ENCODE assay signal across 22 cellular contexts in the genomic region with DNA sequence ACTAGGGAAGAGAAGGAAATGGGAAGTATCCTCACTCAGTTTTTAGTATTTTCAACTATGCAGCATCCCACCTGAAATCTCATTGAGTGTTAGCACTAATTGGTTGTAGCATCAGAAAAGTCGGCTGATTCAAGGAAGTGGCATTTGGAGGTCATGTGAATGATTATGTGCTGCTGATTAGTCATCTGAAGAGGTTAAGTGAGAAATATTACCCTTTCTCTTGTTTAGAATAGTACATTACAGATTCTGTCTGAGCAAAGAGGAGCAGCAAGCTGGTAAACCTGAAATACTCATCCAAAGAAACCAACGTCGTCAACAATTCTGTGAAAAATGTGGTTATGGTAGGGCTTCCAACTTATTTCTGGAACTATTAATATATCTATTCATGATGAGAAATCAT.
A peak's percentile ranks its signal among the peaks of the same experiment; 100 is the strongest.
DNase-seq lines count a peak whose midpoint lies in the region; ATAC-seq, FAIRE-seq and TF ChIP-seq lines count a peak whose summit lies in the region.
"Had no signal": no experiment of that assay in that cellular context is flagged by ENCODE, and none has a peak within 500 bp of the region (broad histone marks: within the 10 kb centered on the region; RNA-seq: fewer than 3 reads in every experiment).

No MANE protein-coding gene starts in this region.

- peak overlapping the region; percentile 57; the same call in 1 of the 3 replicates for H3K4me2 ChIP-seq in A549

- TF ChIP-seq CTCF in A549 (IDR thresholded peaks at IDR 0.05) (no peak), HFFc6 (IDR thresholded peaks at IDR 0.05) (no peak), foreskin fibroblast (IDR thresholded peaks at IDR 0.05; ENCODE audit: low read depth, low read length) (no peak)

- H3K36me3 ChIP-seq in adipocyte (ENCODE audit: control insufficient read depth, insufficient read depth, low read length, severe bottlenecking) = no peaks in the 10 kb centered on the region

- FAIRE-seq in A549 (lab: Jason Lieb, UNC) = no peak

- peaks cover 1% of the 10 kb centered on the region for H3K27me3 Mint-ChIP-seq in HFFc6 (ENCODE audit: insufficient read depth)
- no peaks in the 10 kb centered on the region for H3K27me3 Mint-ChIP-seq in activated CD4-positive, alpha-beta T cell treated with anti-CD3 and anti-CD28 coated beads, Interleukin-2, amount 10 ng/mL, durations not matched to agents 24 days and 14 days
- H3K27me3 Mint-ChIP-seq: activated naive CD8-positive, alpha-beta T cell treated with anti-CD3 and anti-CD28 coated beads for 36 hours; T-helper 17 cell had no signal

- intact Hi-C loops in activated CD4-positive, alpha-beta T cell treated with anti-CD3 and anti-CD28 coated beads, Interleukin-2, amount 10 ng/mL, durations not matched to agents 24 days and 14 days (cut with micrococcal nuclease) = no loop called here

- no peak overlapping the region for H3K9ac ChIP-seq in adipocyte (ENCODE audit: low read length)

- TF ChIP-seq POLR2A in A549 (IDR thresholded peaks at IDR 0.05; ENCODE audit: low read length) = no peak

- H3K4me1 Mint-ChIP-seq in HFFc6 (ENCODE audit: low read depth) = peaks cover 29% of the 10 kb centered on the region
- no peaks in the 10 kb centered on the region for H3K4me1 Mint-ChIP-seq in activated CD4-positive, alpha-beta T cell treated with anti-CD3 and anti-CD28 coated beads, Interleukin-2, amount 10 ng/mL, durations not matched to agents 24 days and 14 days
- H3K4me1 Mint-ChIP-seq: activated naive CD8-positive, alpha-beta T cell treated with anti-CD3 and anti-CD28 coated beads for 36 hours; T-helper 17 cell had no signal

- no peak overlapping the region for H3K4me3 ChIP-seq in A549
- H3K4me3 ChIP-seq in adipocyte (ENCODE audit: low read length) = no peak overlapping the region
- no peak overlapping the region for H3K4me3 ChIP-seq in foreskin fibroblast (ENCODE audit: low read depth in 1 of 2, low read length in 2 of 2)
- H3K4me3 ChIP-seq: testis had no signal

- H3K9me3 Mint-ChIP-seq in HFFc6 = no peaks in the 10 kb centered on the region; the same call in 1 of the 2 replicates
- no peaks in the 10 kb centered on the region for H3K9me3 Mint-ChIP-seq in activated CD4-positive, alpha-beta T cell treated with anti-CD3 and anti-CD28 coated beads, Interleukin-2, amount 10 ng/mL, durations not matched to agents 24 days and 14 days
- H3K9me3 Mint-ChIP-seq: activated naive CD8-positive, alpha-beta T cell treated with anti-CD3 and anti-CD28 coated beads for 36 hours; activated T-helper 1 cell treated with anti-CD3 and anti-CD28 coated beads, Interleukin-12 subunit alpha, Interleukin-12 subunit beta, Interleukin-2, Interleukin-4 antibody, amounts not matched to agents 30 ng/mL and 10 ng/mL and 1 ng/mL, durations not matched to agents 14 hours and 24 hours and 36 hours had no signal

- H3K4me3 Mint-ChIP-seq in HFFc6 = peak overlapping the region; percentile 61
- no peak overlapping the region for H3K4me3 Mint-ChIP-seq in activated CD4-positive, alpha-beta T cell treated with anti-CD3 and anti-CD28 coated beads, Interleukin-2, amount 10 ng/mL, durations not matched to agents 24 days and 14 days
- H3K4me3 Mint-ChIP-seq: activated naive CD8-positive, alpha-beta T cell treated with anti-CD3 and anti-CD28 coated beads for 36 hours; activated T-helper 1 cell treated with anti-CD3 and anti-CD28 coated beads, Interleukin-12 subunit alpha, Interleukin-12 subunit beta, Interleukin-2, Interleukin-4 antibody, amounts not matched to agents 30 ng/mL and 10 ng/mL and 1 ng/mL, durations not matched to agents 14 hours and 24 hours and 36 hours; T-helper 17 cell had no signal

- ATAC-seq in A549 = no peak
- ATAC-seq: left colon, T-helper 17 cell had no signal

- H3K4me1 ChIP-seq in A549 (peaks cover 20% of the 10 kb centered on the region), adipocyte (ENCODE audit: control insufficient read depth, insufficient read depth, low read length) (peaks cover 16% of the 10 kb centered on the region)
- H3K4me1 ChIP-seq: testis had no signal

- no peak for TF ChIP-seq RAD21 in A549 (conservative IDR thresholded peaks at IDR 0.05 in 1 of 2, IDR thresholded peaks at IDR 0.05 in 1 of 2)

- H3K9me3 ChIP-seq in A549 (no peaks in the 10 kb centered on the region), adipocyte (ENCODE audit: control insufficient read depth, low read length) (no peaks in the 10 kb centered on the region)
- H3K9me3 ChIP-seq: testis had no signal

- peak overlapping the region; percentile 42; the same call in 1 of the 2 replicates for H3K27ac Mint-ChIP-seq in HFFc6
- H3K27ac Mint-ChIP-seq in activated CD4-positive, alpha-beta T cell treated with anti-CD3 and anti-CD28 coated beads, Interleukin-2, amount 10 ng/mL, durations not matched to agents 24 days and 14 days = no peak overlapping the region
- H3K27ac Mint-ChIP-seq: activated naive CD8-positive, alpha-beta T cell treated with anti-CD3 and anti-CD28 coated beads for 36 hours; activated T-helper 1 cell treated with anti-CD3 and anti-CD28 coated beads, Interleukin-12 subunit alpha, Interleukin-12 subunit beta, Interleukin-2, Interleukin-4 antibody, amounts not matched to agents 30 ng/mL and 10 ng/mL and 1 ng/mL, durations not matched to agents 14 hours and 24 hours and 36 hours; T-helper 17 cell had no signal

- H3K27me3 ChIP-seq in adipocyte (replicated peaks; ENCODE audit: control insufficient read depth, insufficient read depth, low read length) = no peaks in the 10 kb centered on the region
- H3K27me3 ChIP-seq: testis had no signal

- CTCF ChIA-PET in A549 (lab: Yijun Ruan, JAX) = interaction anchor here (0.6 to 1.1 kb wide), 3 partner anchors 29 to 963 kb away, joined by 3 to 4 read pairs (median 3); no protein-coding TSS in a partner anchor

- no peaks in the 10 kb centered on the region for H3K36me3 Mint-ChIP-seq in HFFc6 (ENCODE audit: low read depth)
- H3K36me3 Mint-ChIP-seq in activated CD4-positive, alpha-beta T cell treated with anti-CD3 and anti-CD28 coated beads, Interleukin-2, amount 10 ng/mL, durations not matched to agents 24 days and 14 days (ENCODE audit: low read depth) = no peaks in the 10 kb centered on the region
- H3K36me3 Mint-ChIP-seq: activated naive CD8-positive, alpha-beta T cell treated with anti-CD3 and anti-CD28 coated beads for 36 hours had no signal

- no peak for DNase-seq in A549 (ENCODE audit: low read depth in 1 of 2, low spot score in 1 of 2)
- peak; percentile 39 for DNase-seq in HFFc6
- peak; percentile 34 for DNase-seq in adipocyte (ENCODE audit: low read depth)
- peak; percentile 46 to 68 for DNase-seq in foreskin fibroblast
- DNase-seq in NCI-H526 treated with DMSO at 0.1 percent for 48 hours (lab: John Stamatoyannopoulos, UW) = no peak
- no peak for DNase-seq in activated naive CD4-positive, alpha-beta T cell treated with anti-CD3 and anti-CD28 coated beads, Interleukin-2, amount 50 U/mL, for 16 hours
- DNase-seq in activated CD4-positive, alpha-beta T cell treated with anti-CD3 and anti-CD28 coated beads, Interleukin-2, amount 10 ng/mL, durations not matched to agents 24 days and 14 days = no peak
- DNase-seq in medulla oblongata (ENCODE audit: extremely low spot score) = no peak
- DNase-seq: activated naive CD8-positive, alpha-beta T cell treated with anti-CD3 and anti-CD28 coated beads for 36 hours; caudate nucleus; DMS153; effector CD8-positive, alpha-beta T cell; GOT3; left colon; NCI-H1048; NCI-H2081 treated with DMSO at 0.1 percent for 48 hours; NCI-H524; SIG-M5; stimulated activated CD4-positive, alpha-beta T cell treated with anti-CD3 and anti-CD28 coated beads, Interleukin-12 subunit alpha, Interleukin-12 subunit beta, amount 100 ng/mL, for 4 hours; T-helper 17 cell; testis had no signal

- TF ChIP-seq EP300 in A549 (IDR thresholded peaks at IDR 0.05) = no peak

- POLR2A ChIA-PET in A549 (lab: Yijun Ruan, JAX) = no interaction called here

- H3K27ac ChIP-seq in A549 = no peak overlapping the region
- H3K27ac ChIP-seq: testis had no signal

- WGBS in A549 (ENCODE audit: missing lambda C conversion rate) = 69% methylated on average over 3 of the region's 3 CpGs

TF ChIP-seq in A549, 52 proteins besides CTCF, POLR2A, EP300 and RAD21 (continues in another document):
- TF ChIP-seq NFE2L2 (conservative IDR thresholded peaks at IDR 0.05; ENCODE audit: low read length) = no peak
- TF ChIP-seq POLR2AphosphoS2 (conservative IDR thresholded peaks at IDR 0.05; ENCODE audit: low read length) = no peak
- TF ChIP-seq HOXB13 (CRISPR knock-in tag; IDR thresholded peaks at IDR 0.05; ENCODE audit: low read depth) = no peak
- no peak for TF ChIP-seq EHF (CRISPR knock-in tag; IDR thresholded peaks at IDR 0.05)
- no peak for TF ChIP-seq RCOR1 (IDR thresholded peaks at IDR 0.05; ENCODE audit: low read depth, low read length)
- TF ChIP-seq JUNB (IDR thresholded peaks at IDR 0.05) = no peak
- TF ChIP-seq BHLHE40 (IDR thresholded peaks at IDR 0.05; ENCODE audit: low read depth, low read length) = no peak
- no peak for TF ChIP-seq CBX8 (IDR thresholded peaks at IDR 0.05)
- TF ChIP-seq ESRRA (IDR thresholded peaks at IDR 0.05; ENCODE audit: borderline replicate concordance, low read length) = no peak
- no peak for TF ChIP-seq USF2 (IDR thresholded peaks at IDR 0.05)
- TF ChIP-seq SMC3 (IDR thresholded peaks at IDR 0.05) = no peak
- no peak for TF ChIP-seq HES2 (IDR thresholded peaks at IDR 0.05)
- no peak for TF ChIP-seq MYC (IDR thresholded peaks at IDR 0.05; ENCODE audit: borderline replicate concordance, low read length)
- no peak for TF ChIP-seq EHMT2 (IDR thresholded peaks at IDR 0.05; ENCODE audit: low read depth)
- no peak for TF ChIP-seq FOXS1 (CRISPR knock-in tag; IDR thresholded peaks at IDR 0.05)
- no peak for TF ChIP-seq ATOH8 (CRISPR knock-in tag; IDR thresholded peaks at IDR 0.05; ENCODE audit: low read depth)
- TF ChIP-seq HEYL (CRISPR knock-in tag; IDR thresholded peaks at IDR 0.05) = no peak

Comparison
In these comparisons a context has a peak if more than half of its experiments do, and no peak if none do; other contexts are left out.
1. DNase-seq: peak in HFFc6 (single experiment), adipocyte (single experiment) and foreskin fibroblast (2 of 2); none in A549 (0 of 2), NCI-H526 treated with DMSO at 0.1 percent for 48 hours (single experiment), activated naive CD4-positive, alpha-beta T cell treated with anti-CD3 and anti-CD28 coated beads, Interleukin-2, amount 50 U/mL, for 16 hours (single experiment), activated CD4-positive, alpha-beta T cell treated with anti-CD3 and anti-CD28 coated beads, Interleukin-2, amount 10 ng/mL, durations not matched to agents 24 days and 14 days (single experiment) and medulla oblongata (single experiment).